Comparison of ENCODE assay signal across 2 cellular contexts in genomic region chr3:57949344-57949743, GRCh38.
TF ChIP-seq lines count a peak whose summit lies in the region.

No MANE protein-coding gene starts in this region.

TF ChIP-seq in SK-N-SH, 30 proteins besides CTCF, POLR2A, EP300 and RAD21 (continued from another document):
- TF ChIP-seq RXRA (IDR thresholded peaks at IDR 0.05; ENCODE audit: borderline replicate concordance, low read depth) (no peak), IRF3 (IDR thresholded peaks at IDR 0.05; ENCODE audit: low read depth, low read length) (no peak), GATA2 (CRISPR knock-in tag; IDR thresholded peaks at IDR 0.05) (no peak), USF1 (IDR thresholded peaks at IDR 0.05; ENCODE audit: borderline replicate concordance, low read depth) (no peak)

TF ChIP-seq in SK-N-SH treated with all-trans-retinoic acid at 6 μM for 48 hours, 23 proteins besides CTCF, POLR2A, EP300 and RAD21 (continued from another document):
- TF ChIP-seq CREB5 (CRISPR knock-in tag; IDR thresholded peaks at IDR 0.05; ENCODE audit: low read depth) = no peak
- TF ChIP-seq ZFP3 (CRISPR knock-in tag; IDR thresholded peaks at IDR 0.05) = no peak
